ENCODE assay signal across 27 cellular contexts in the genomic region with DNA sequence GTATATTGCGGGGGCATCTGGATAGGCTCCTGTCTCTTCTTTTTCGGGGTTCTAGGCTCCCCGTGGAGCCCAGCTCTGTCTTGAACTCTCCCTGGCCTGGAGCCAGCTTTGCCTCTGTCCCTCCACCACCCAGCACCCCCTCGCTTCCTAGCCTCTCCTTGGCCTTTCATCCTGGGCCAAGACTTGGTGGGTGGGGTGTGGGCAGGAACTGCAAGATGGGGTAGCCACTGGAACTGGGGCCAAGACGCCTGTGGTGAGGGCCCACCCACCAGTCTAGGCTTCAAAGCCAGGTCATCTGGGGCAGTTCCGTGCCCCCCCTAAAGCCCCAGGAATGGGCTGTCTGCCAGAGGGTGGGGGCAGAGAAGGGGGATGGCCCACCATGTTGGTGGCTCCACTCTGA. TPM values are rescaled to one million over a fixed set of nuclear protein-coding genes. Genes with fewer than 3 reads are reported as not detected.
"Had no signal": no experiment of that assay in that cellular context is flagged by ENCODE, and none has a peak within 500 bp of the region (broad histone marks: within the 10 kb centered on the region; RNA-seq: fewer than 3 reads in every experiment).

No MANE protein-coding gene starts in this region.

- DNase-seq: activated CD4-positive, alpha-beta memory T cell treated with anti-CD3 and anti-CD28 coated beads for 36 hours; activated CD4-positive, alpha-beta T cell treated with anti-CD3 and anti-CD28 coated beads for 48 hours; activated effector memory CD4-positive, alpha-beta T cell treated with Interleukin-2 at 50 U/mL for 16 hours; activated naive CD4-positive, alpha-beta T cell treated with anti-CD3 and anti-CD28 coated beads for 36 hours; activated naive CD8-positive, alpha-beta T cell treated with anti-CD3 and anti-CD28 coated beads, Interleukin-2, amount 10 ng/mL, durations not matched to agents 7 days and 5 days; activated T-cell treated with anti-CD3 and anti-CD28 coated beads, Interleukin-2, amount 50 U/mL, for 72 hours; amniotic stem cell; cerebellar nuclear complex; endodermal cell; mucosa of descending colon; nephron progenitor cell; nucleus accumbens; sigmoid colon; stimulated activated CD4-positive, alpha-beta T cell treated with anti-CD3 and anti-CD28 coated beads, Interleukin-2, amount 100 ng/mL, for 48 hours; stimulated activated naive CD4-positive, alpha-beta T cell treated with Interleukin-2 at 50 U/mL for 16 hours; T1000 had no signal

- H3K79me2 ChIP-seq: hepatocyte, parathyroid adenoma had no signal

- H3K9ac ChIP-seq: parathyroid adenoma had no signal

- H3K4me1 ChIP-seq: breast epithelium, parathyroid adenoma, sigmoid colon had no signal

- H3K9me3 ChIP-seq: breast epithelium, mucosa of descending colon, sigmoid colon had no signal

- ATAC-seq: activated T-cell treated with anti-CD3 and anti-CD28 coated beads, Interleukin-2, amount 50 U/mL, for 72 hours; mucosa of descending colon had no signal

- H3K27ac Mint-ChIP-seq: activated CD4-positive, alpha-beta memory T cell treated with anti-CD3 and anti-CD28 coated beads for 36 hours; activated naive CD4-positive, alpha-beta T cell treated with anti-CD3 and anti-CD28 coated beads for 36 hours; activated naive CD8-positive, alpha-beta T cell treated with anti-CD3 and anti-CD28 coated beads, Interleukin-2, amount 10 ng/mL, durations not matched to agents 7 days and 5 days; activated T-cell treated with anti-CD3 and anti-CD28 coated beads, Interleukin-2, amount 50 U/mL, for 72 hours; endodermal cell; memory B cell; nephron progenitor cell; T-helper 1 cell treated with Interleukin-12 subunit alpha and Interleukin-12 subunit beta and Interleukin-4 antibody, amounts not matched to agents 30 μg/mL and 1 μg/mL, for 36 hours had no signal

- H3K27ac ChIP-seq: breast epithelium, coronary artery, hepatocyte, parathyroid adenoma, sigmoid colon had no signal

- H3K4me2 ChIP-seq: hepatocyte, smooth muscle cell had no signal

- H3K4me3 Mint-ChIP-seq: activated CD4-positive, alpha-beta memory T cell treated with anti-CD3 and anti-CD28 coated beads for 36 hours; activated naive CD4-positive, alpha-beta T cell treated with anti-CD3 and anti-CD28 coated beads for 36 hours; activated naive CD8-positive, alpha-beta T cell treated with anti-CD3 and anti-CD28 coated beads, Interleukin-2, amount 10 ng/mL, durations not matched to agents 7 days and 5 days; activated T-cell treated with anti-CD3 and anti-CD28 coated beads, Interleukin-2, amount 50 U/mL, for 72 hours; endodermal cell; memory B cell; nephron progenitor cell; T-helper 1 cell treated with Interleukin-12 subunit alpha and Interleukin-12 subunit beta and Interleukin-4 antibody, amounts not matched to agents 30 μg/mL and 1 μg/mL, for 36 hours had no signal

- H3K27me3 Mint-ChIP-seq: activated CD4-positive, alpha-beta memory T cell treated with anti-CD3 and anti-CD28 coated beads for 36 hours had no signal

- H2AFZ ChIP-seq: hepatocyte, parathyroid adenoma had no signal

- H3K36me3 ChIP-seq: breast epithelium, sigmoid colon had no signal

- H3K36me3 Mint-ChIP-seq: activated CD4-positive, alpha-beta memory T cell treated with anti-CD3 and anti-CD28 coated beads for 36 hours; activated naive CD8-positive, alpha-beta T cell treated with anti-CD3 and anti-CD28 coated beads, Interleukin-2, amount 10 ng/mL, durations not matched to agents 7 days and 5 days; memory B cell had no signal

- H3K4me3 ChIP-seq: breast epithelium, coronary artery, hepatocyte, mucosa of descending colon, sigmoid colon, smooth muscle cell had no signal

- H3K9me3 Mint-ChIP-seq: activated naive CD4-positive, alpha-beta T cell treated with anti-CD3 and anti-CD28 coated beads for 36 hours; endodermal cell; nephron progenitor cell had no signal

RNA-seq across cellular contexts. Expression of a gene that starts 1.7 kb away (rescaled TPM):
- total RNA-seq: activated naive CD4-positive, alpha-beta T cell treated with anti-CD3 and anti-CD28 coated beads for 36 hours; activated naive CD8-positive, alpha-beta T cell treated with anti-CD3 and anti-CD28 coated beads, Interleukin-2, amount 10 ng/mL, durations not matched to agents 7 days and 5 days; activated T-cell treated with anti-CD3 and anti-CD28 coated beads, Interleukin-2, amount 50 U/mL, for 72 hours; fibroblast of villous mesenchyme; hepatocyte; smooth muscle cell; ureter had no signal
- polyA plus RNA-seq: hepatocyte, smooth muscle cell had no signal

RNA-seq across cellular contexts. Expression of a gene that starts 2.3 kb away (rescaled TPM):
- total RNA-seq: activated naive CD4-positive, alpha-beta T cell treated with anti-CD3 and anti-CD28 coated beads for 36 hours; activated naive CD8-positive, alpha-beta T cell treated with anti-CD3 and anti-CD28 coated beads, Interleukin-2, amount 10 ng/mL, durations not matched to agents 7 days and 5 days; breast epithelium; endodermal cell; fibroblast of villous mesenchyme; hepatocyte; lower leg skin; mucosa of descending colon; sigmoid colon; subcutaneous adipose tissue had no signal
- polyA plus RNA-seq: hepatocyte, sigmoid colon had no signal
